Comparison of ENCODE assay signal across 18 cellular contexts in genomic region chr3:93931597-93932229, GRCh38.
"Had no signal": no experiment of that assay in that cellular context is flagged by ENCODE, and none has a peak within 500 bp of the region (broad histone marks: within the 10 kb centered on the region; RNA-seq: fewer than 3 reads in every experiment).

No MANE protein-coding gene starts in this region.

- DNase-seq: dermis blood vessel endothelial cell; effector memory CD4-positive, alpha-beta T cell; foreskin melanocyte; glutamatergic neuron; mesenchymal stem cell; mucosa of descending colon; naive thymus-derived CD4-positive, alpha-beta T cell; small intestine; stimulated activated CD4-positive, alpha-beta T cell treated with anti-CD3 and anti-CD28 coated beads, Interleukin-15, amount 100 ng/mL, for 24 hours; stimulated activated CD4-positive, alpha-beta T cell treated with anti-CD3 and anti-CD28 coated beads, Interleukin-2, amount 100 ng/mL, for 48 hours; stimulated activated naive B cell treated with anti-CD40 and anti-IgM and Interleukin-4, amounts not matched to agents 10 μg/mL and 1 μg/mL and 100 μg/mL, for 72 hours; upper lobe of left lung had no signal

- H3K4me3 ChIP-seq: coronary artery, esophagus muscularis mucosa, mucosa of descending colon, neural progenitor cell, thoracic aorta, tibial nerve, upper lobe of left lung had no signal

- H3K4me1 ChIP-seq: esophagus muscularis mucosa, neural progenitor cell, parathyroid adenoma had no signal

- H3K9me3 ChIP-seq: esophagus muscularis mucosa, mucosa of descending colon, thoracic aorta, tibial nerve, upper lobe of left lung had no signal

- ATAC-seq: mucosa of descending colon; naive thymus-derived CD4-positive, alpha-beta T cell; stimulated activated naive B cell treated with anti-CD40 and anti-IgM and Interleukin-4, amounts not matched to agents 10 μg/mL and 1 μg/mL and 100 μg/mL, for 72 hours had no signal

- H3K27me3 ChIP-seq: esophagus muscularis mucosa, neural progenitor cell, tibial nerve, upper lobe of left lung had no signal

- H3K36me3 ChIP-seq: neural progenitor cell, thoracic aorta had no signal

- H3K27ac ChIP-seq: coronary artery, esophagus muscularis mucosa, neural progenitor cell, parathyroid adenoma, thoracic aorta, tibial nerve, upper lobe of left lung had no signal
